Comparison of ENCODE assay signal across 12 cellular contexts in the genomic region with DNA sequence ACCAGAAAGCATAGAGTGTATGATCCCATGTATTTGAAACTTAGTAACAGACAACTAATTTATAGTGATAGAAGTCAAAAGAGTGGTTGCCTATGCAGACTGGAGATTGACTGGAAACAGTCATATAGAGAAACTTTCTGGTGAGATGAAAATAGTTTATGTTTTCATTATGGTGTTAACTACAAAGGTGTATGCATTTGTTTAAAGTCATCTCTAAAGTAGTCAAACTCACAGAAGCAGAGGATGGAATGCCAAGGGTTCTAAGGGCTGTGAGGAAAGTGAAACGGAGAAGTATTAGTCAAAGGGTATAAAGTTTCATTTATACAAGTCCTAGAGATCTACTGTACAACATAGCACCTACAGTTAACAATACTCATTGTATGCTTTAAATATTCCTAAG. TPM values are rescaled to one million over a fixed set of nuclear protein-coding genes. Genes with fewer than 3 reads are reported as not detected.
DNase-seq lines count a peak whose midpoint lies in the region; ATAC-seq and TF ChIP-seq lines count a peak whose summit lies in the region.
"Had no signal": no experiment of that assay in that cellular context is flagged by ENCODE, and none has a peak within 500 bp of the region (broad histone marks: within the 10 kb centered on the region; RNA-seq: fewer than 3 reads in every experiment).

No MANE protein-coding gene starts in this region.

- no peaks in the 10 kb centered on the region for H3K27me3 ChIP-seq in gastroesophageal sphincter

- TF ChIP-seq EP300 in gastroesophageal sphincter (IDR thresholded peaks at IDR 0.05): no peak

- TF ChIP-seq POLR2A in gastroesophageal sphincter (IDR thresholded peaks at IDR 0.05): no peak

- WGBS in gastroesophageal sphincter (ENCODE audit: low coverage in 1 of 2), 2 donors: 80 to 83% methylated on average over 1 of the region's 1 CpG

- POLR2A ChIA-PET in GM10248 (lab: Yijun Ruan, JAX): no interaction called here

- H3K36me3 ChIP-seq in gastroesophageal sphincter: no peaks in the 10 kb centered on the region

- CTCF ChIA-PET in GM10248 (lab: Yijun Ruan, JAX): no interaction called here

- DNase-seq in GM10248 (ENCODE audit: extremely low spot score): peak; percentile 8
- no peak for DNase-seq in posterior vena cava (ENCODE audit: low spot score)
- no peak for DNase-seq in SHP77 treated with DMSO at 0.1 percent for 48 hours (lab: John Stamatoyannopoulos, UW)
- no peak for DNase-seq in NCI-H2029 (lab: John Stamatoyannopoulos, UW)
- DNase-seq: activated T-cell treated with anti-CD3 and anti-CD28 coated beads, Interleukin-2, amount 50 U/mL, for 24 hours; NCI-H1694; PC-3; T1000 had no signal

- no peak for TF ChIP-seq CTCF in GM10248 (IDR thresholded peaks at IDR 0.05; ENCODE audit: control extremely low read depth, extremely low read depth, low read depth, missing control alignments)
- no peak for TF ChIP-seq CTCF in gastroesophageal sphincter (IDR thresholded peaks at IDR 0.05)

- ATAC-seq in GM18868 (IDR thresholded peaks at IDR 0.05; ENCODE audit: unreplicated experiment): peak; percentile 99
- peak; percentile 92 for ATAC-seq in GM21723 (IDR thresholded peaks at IDR 0.05; ENCODE audit: unreplicated experiment)
- ATAC-seq in HG03139 (IDR thresholded peaks at IDR 0.05; ENCODE audit: unreplicated experiment): peak; percentile 80
- ATAC-seq in gastroesophageal sphincter: no peak
- ATAC-seq: PC-3 had no signal

- intact Hi-C loops in posterior vena cava (cut with DNase I): loop anchor here in 1 of 2 donors (5.0 kb wide), 1 partner anchor 45 kb away; no protein-coding TSS in a partner anchor

- H3K27ac ChIP-seq in gastroesophageal sphincter: no peak overlapping the region

- no peaks in the 10 kb centered on the region for H3K9me3 ChIP-seq in gastroesophageal sphincter

- no peaks in the 10 kb centered on the region for H3K4me1 ChIP-seq in gastroesophageal sphincter

- no peak overlapping the region for H3K4me3 ChIP-seq in gastroesophageal sphincter

RNA-seq across cellular contexts. Expression of gene ENOX2, which starts 45.8 kb away (rescaled TPM):
- total RNA-seq in gastroesophageal sphincter (10 to 100 TPM in 3 of 4 donors, 1 to 10 TPM in 1; 9.3 to 20.7 (median 15.4) TPM), posterior vena cava (10 to 100 TPM; 21.1 to 23.6 TPM)
